ENCODE assay signal across 1 cellular context in the genomic region with DNA sequence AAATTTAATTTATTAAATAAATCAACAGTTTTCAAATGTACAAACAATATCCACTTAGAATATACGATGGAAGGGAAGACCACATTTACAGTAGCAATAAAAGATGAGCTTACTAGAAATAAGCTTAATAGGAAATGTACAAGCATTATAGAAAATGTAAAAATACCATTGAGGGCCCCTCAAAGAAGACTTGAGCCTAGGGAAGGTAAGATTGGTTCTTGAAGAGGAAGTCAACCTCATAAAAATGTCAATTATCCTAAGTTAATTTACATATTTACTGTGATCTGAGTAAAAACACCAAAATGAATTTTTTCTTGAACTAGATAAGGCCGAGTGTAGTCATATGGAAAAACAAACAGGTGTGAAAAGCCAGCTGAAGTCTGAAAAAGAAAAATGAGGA.
TF ChIP-seq lines count a peak whose summit lies in the region.

No MANE protein-coding gene starts in this region.

TF ChIP-seq in HCT116, 20 proteins besides CTCF, POLR2A, EP300 and RAD21 (continued from another document):
- TF ChIP-seq ZNF274 (IDR thresholded peaks at IDR 0.05; ENCODE audit: low read depth, low read length) = no peak
- TF ChIP-seq EGR1 (IDR thresholded peaks at IDR 0.05; ENCODE audit: low read depth) = no peak
- no peak for TF ChIP-seq MAX (IDR thresholded peaks at IDR 0.05)
- no peak for TF ChIP-seq CEBPB (IDR thresholded peaks at IDR 0.05; ENCODE audit: low read depth)
- TF ChIP-seq YY1 (IDR thresholded peaks at IDR 0.05; ENCODE audit: extremely low read depth, insufficient replicate concordance, low read depth, low read length) = no peak
- no peak for TF ChIP-seq EZH2phosphoT487 (IDR thresholded peaks at IDR 0.05; ENCODE audit: borderline replicate concordance)
- TF ChIP-seq, protein P1, sequence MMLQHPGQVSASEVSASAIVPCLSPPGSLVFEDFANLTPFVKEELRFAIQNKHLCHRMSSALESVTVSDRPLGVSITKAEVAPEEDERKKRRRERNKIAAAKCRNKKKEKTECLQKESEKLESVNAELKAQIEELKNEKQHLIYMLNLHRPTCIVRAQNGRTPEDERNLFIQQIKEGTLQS (IDR thresholded peaks at IDR 0.05) = no peak
- TF ChIP-seq, protein P2, sequence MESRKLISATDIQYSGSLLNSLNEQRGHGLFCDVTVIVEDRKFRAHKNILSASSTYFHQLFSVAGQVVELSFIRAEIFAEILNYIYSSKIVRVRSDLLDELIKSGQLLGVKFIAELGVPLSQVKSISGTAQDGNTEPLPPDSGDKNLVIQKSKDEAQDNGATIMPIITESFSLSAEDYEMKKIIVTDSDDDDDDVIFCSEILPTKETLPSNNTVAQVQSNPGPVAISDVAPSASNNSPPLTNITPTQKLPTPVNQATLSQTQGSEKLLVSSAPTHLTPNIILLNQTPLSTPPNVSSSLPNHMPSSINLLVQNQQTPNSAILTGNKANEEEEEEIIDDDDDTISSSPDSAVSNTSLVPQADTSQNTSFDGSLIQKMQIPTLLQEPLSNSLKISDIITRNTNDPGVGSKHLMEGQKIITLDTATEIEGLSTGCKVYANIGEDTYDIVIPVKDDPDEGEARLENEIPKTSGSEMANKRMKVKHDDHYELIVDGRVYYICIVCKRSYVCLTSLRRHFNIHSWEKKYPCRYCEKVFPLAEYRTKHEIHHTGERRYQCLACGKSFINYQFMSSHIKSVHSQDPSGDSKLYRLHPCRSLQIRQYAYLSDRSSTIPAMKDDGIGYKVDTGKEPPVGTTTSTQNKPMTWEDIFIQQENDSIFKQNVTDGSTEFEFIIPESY (IDR thresholded peaks at IDR 0.05; ENCODE audit: extremely low read depth, insufficient replicate concordance, low read length) = no peak
- TF ChIP-seq POLR2AphosphoS5 (IDR thresholded peaks at IDR 0.05; ENCODE audit: low read depth, low read length) = no peak
- no peak for TF ChIP-seq ZFX (IDR thresholded peaks at IDR 0.05)
- no peak for TF ChIP-seq SRF (IDR thresholded peaks at IDR 0.05; ENCODE audit: low read depth)
